Comparison of ENCODE assay signal across 1 cellular context in the genomic region with DNA sequence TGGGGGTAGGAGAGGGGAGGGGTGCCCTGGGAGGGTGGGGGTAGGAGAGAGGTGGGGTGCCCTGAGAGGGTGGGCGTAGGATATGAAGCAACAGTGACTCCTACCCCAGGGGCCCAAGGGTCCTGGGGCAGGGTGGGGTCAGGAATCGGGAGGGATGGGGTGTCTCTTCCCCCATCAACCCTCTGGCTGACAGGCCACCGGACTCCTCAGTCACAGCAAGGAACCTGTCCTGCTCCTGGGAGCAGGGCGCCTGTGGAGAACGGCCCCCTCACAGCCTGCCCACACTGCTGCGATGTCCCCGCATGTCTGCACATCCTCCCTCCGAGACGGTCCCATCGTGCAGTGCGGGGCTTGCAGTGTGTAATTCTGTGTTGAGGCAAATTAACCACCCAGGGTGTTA.
TF ChIP-seq lines count a peak whose summit lies in the region.

No MANE protein-coding gene starts in this region.

TF ChIP-seq in A549, 52 proteins besides CTCF, POLR2A, EP300 and RAD21 (continued from another document):
- no peak for TF ChIP-seq RCOR1 (IDR thresholded peaks at IDR 0.05; ENCODE audit: low read depth, low read length)
- TF ChIP-seq HMGXB4 (CRISPR knock-in tag; IDR thresholded peaks at IDR 0.05; ENCODE audit: borderline replicate concordance), result no peak
- TF ChIP-seq EHMT2 (IDR thresholded peaks at IDR 0.05; ENCODE audit: low read depth), result no peak
- TF ChIP-seq BHLHE40 (IDR thresholded peaks at IDR 0.05; ENCODE audit: low read depth, low read length), result no peak
- no peak for TF ChIP-seq HDAC2 (IDR thresholded peaks at IDR 0.05)
TF ChIP-seq in A549: peak in this region for 0.
